In genomic region chr12:77767335-77767734, GRCh38 we compare ENCODE assay signal across 22 cellular contexts.
A peak's percentile ranks its signal among the peaks of the same experiment; 100 is the strongest.
DNase-seq lines count a peak whose midpoint lies in the region; ATAC-seq and TF ChIP-seq lines count a peak whose summit lies in the region.
"Had no signal": no experiment of that assay in that cellular context is flagged by ENCODE, and none has a peak within 500 bp of the region (broad histone marks: within the 10 kb centered on the region; RNA-seq: fewer than 3 reads in every experiment).

No MANE protein-coding gene starts in this region.

- DNase-seq in neuronal stem cell (ENCODE audit: low spot score) (no peak), upper lobe of right lung (no peak), cortex of kidney (lab: John Stamatoyannopoulos, UW) (no peak)
- DNase-seq in activated CD8-positive, alpha-beta memory T cell treated with anti-CD3 and anti-CD28 coated beads, Interleukin-2, amount 10 ng/mL, durations not matched to agents 7 days and 5 days: no peak
- DNase-seq: AML-193; Caco-2; Calu3; CD4-positive, alpha-beta T cell; DMS 273 treated with DMSO at 0.1 percent for 48 hours; DMS153; DMS79; DND-41; EL; GDM1 had no signal

- TF ChIP-seq POLR2A in gastroesophageal sphincter (IDR thresholded peaks at IDR 0.05): no peak

- CTCF ChIA-PET in activated CD8-positive, alpha-beta memory T cell treated with anti-CD3 and anti-CD28 coated beads, Interleukin-2, amount 10 ng/mL, durations not matched to agents 7 days and 5 days (lab: Charles Lee): no interaction called here

- no peak overlapping the region for H2BK120ac ChIP-seq in neuronal stem cell (ENCODE audit: low read depth, low read length)

- ATAC-seq in gastroesophageal sphincter (peak; percentile 39), upper lobe of right lung (peak; percentile 29)
- ATAC-seq in activated CD8-positive, alpha-beta memory T cell treated with anti-CD3 and anti-CD28 coated beads, Interleukin-2, amount 10 ng/mL, durations not matched to agents 7 days and 5 days: no peak
- ATAC-seq: A549; CD8-positive, alpha-beta T cell; GM12878 had no signal

- no peak for TF ChIP-seq EP300 in gastroesophageal sphincter (IDR thresholded peaks at IDR 0.05)

- no peak overlapping the region for H2AFZ ChIP-seq in neuronal stem cell (ENCODE audit: low read length)

- no peak overlapping the region for H3K4me2 ChIP-seq in neuronal stem cell (ENCODE audit: insufficient read depth, low read length, poor library complexity, severe bottlenecking)
- H3K4me2 ChIP-seq: A549; BLaER1 treated with 17β-estradiol and CSF1 and Interleukin-3, amounts not matched to agents 10 nM and 100 nM had no signal

- H3K27ac ChIP-seq in gastroesophageal sphincter: no peak overlapping the region
- H3K27ac ChIP-seq in neuronal stem cell (replicated peaks; ENCODE audit: low read length): no peak overlapping the region
- no peak overlapping the region for H3K27ac ChIP-seq in upper lobe of right lung
- H3K27ac ChIP-seq: 22Rv1; A549; BLaER1 treated with 17β-estradiol and CSF1 and Interleukin-3, amounts not matched to agents 10 nM and 100 nM; C4-2B had no signal

- H3K27me3 ChIP-seq in gastroesophageal sphincter: no peaks in the 10 kb centered on the region
- H3K27me3 ChIP-seq in neuronal stem cell (ENCODE audit: control insufficient read depth in 3 of 3, insufficient read depth in 3 of 3, low read depth in 1 of 3, low read length in 3 of 3): no peaks in the 10 kb centered on the region
- H3K27me3 ChIP-seq in upper lobe of right lung: no peaks in the 10 kb centered on the region
- H3K27me3 ChIP-seq: BLaER1 treated with 17β-estradiol and CSF1 and Interleukin-3, amounts not matched to agents 10 nM and 100 nM had no signal

- no peak overlapping the region for H3K27ac Mint-ChIP-seq in activated CD8-positive, alpha-beta memory T cell treated with anti-CD3 and anti-CD28 coated beads, Interleukin-2, amount 10 ng/mL, durations not matched to agents 7 days and 5 days
- H3K27ac Mint-ChIP-seq: B cell; CD4-positive, alpha-beta T cell; CD8-positive, alpha-beta T cell had no signal

- H3K4me1 ChIP-seq in gastroesophageal sphincter (no peaks in the 10 kb centered on the region), neuronal stem cell (ENCODE audit: control insufficient read depth in 2 of 2, insufficient read depth in 1 of 2, low read depth in 1 of 2, low read length in 2 of 2) (no peaks in the 10 kb centered on the region), upper lobe of right lung (peaks cover 4% of the 10 kb centered on the region)
- H3K4me1 ChIP-seq: A549, Caco-2 had no signal

- no peak overlapping the region for H2BK12ac ChIP-seq in neuronal stem cell (ENCODE audit: low read length)

- H3K9me3 Mint-ChIP-seq in activated CD8-positive, alpha-beta memory T cell treated with anti-CD3 and anti-CD28 coated beads, Interleukin-2, amount 10 ng/mL, durations not matched to agents 7 days and 5 days (ENCODE audit: low read depth): peaks cover 13% of the 10 kb centered on the region

- no peak overlapping the region for H2BK5ac ChIP-seq in neuronal stem cell (ENCODE audit: low read length)

- no peak overlapping the region for H4K91ac ChIP-seq in neuronal stem cell (ENCODE audit: low read depth, low read length, poor library complexity)

- H2BK15ac ChIP-seq in neuronal stem cell (ENCODE audit: low read length): no peak overlapping the region

- no peaks in the 10 kb centered on the region for H3K79me1 ChIP-seq in neuronal stem cell (ENCODE audit: low read depth, low read length)

- no peak overlapping the region for H3K4me3 Mint-ChIP-seq in activated CD8-positive, alpha-beta memory T cell treated with anti-CD3 and anti-CD28 coated beads, Interleukin-2, amount 10 ng/mL, durations not matched to agents 7 days and 5 days
- H3K4me3 Mint-ChIP-seq: B cell; CD4-positive, alpha-beta T cell; CD8-positive, alpha-beta T cell had no signal

- no peak overlapping the region for H3K9ac ChIP-seq in neuronal stem cell (ENCODE audit: low read depth, low read length, poor library complexity)
- H3K9ac ChIP-seq: BLaER1 treated with 17β-estradiol and CSF1 and Interleukin-3, amounts not matched to agents 10 nM and 100 nM had no signal

- no peak overlapping the region for H3K23ac ChIP-seq in neuronal stem cell (ENCODE audit: low read depth, low read length, poor library complexity)

- no peak overlapping the region for H3K4ac ChIP-seq in neuronal stem cell (ENCODE audit: low read length)

- H3K4me1 Mint-ChIP-seq in activated CD8-positive, alpha-beta memory T cell treated with anti-CD3 and anti-CD28 coated beads, Interleukin-2, amount 10 ng/mL, durations not matched to agents 7 days and 5 days: no peaks in the 10 kb centered on the region
- H3K4me1 Mint-ChIP-seq: B cell had no signal

- no peak overlapping the region for H3K4me3 ChIP-seq in gastroesophageal sphincter
- H3K4me3 ChIP-seq in neuronal stem cell (ENCODE audit: low read length in 2 of 2): no peak overlapping the region
- H3K4me3 ChIP-seq in upper lobe of right lung: no peak overlapping the region
- H3K4me3 ChIP-seq: A549, GM12878 had no signal

- H3K14ac ChIP-seq in neuronal stem cell (ENCODE audit: low read length): peak overlapping the region; percentile 56

- H3K9me3 ChIP-seq in gastroesophageal sphincter (no peaks in the 10 kb centered on the region), neuronal stem cell (replicated peaks in 1 of 2; ENCODE audit: control insufficient read depth in 2 of 2, insufficient read depth in 1 of 2, low read depth in 1 of 2, low read length in 2 of 2) (peaks cover 3 to 9% of the 10 kb centered on the region in 2 donors), upper lobe of right lung (no peaks in the 10 kb centered on the region)
- H3K9me3 ChIP-seq: A549 had no signal

- H4K8ac ChIP-seq in neuronal stem cell (ENCODE audit: low read depth, low read length): no peak overlapping the region

- no peak overlapping the region for H3K18ac ChIP-seq in neuronal stem cell (ENCODE audit: low read length)

- H3K36me3 ChIP-seq in gastroesophageal sphincter (no peaks in the 10 kb centered on the region), neuronal stem cell (replicated peaks in 1 of 2; ENCODE audit: control insufficient read depth in 2 of 2, insufficient read depth in 2 of 2, low read length in 2 of 2) (no peaks in the 10 kb centered on the region), upper lobe of right lung (no peaks in the 10 kb centered on the region)

- no peak for TF ChIP-seq CTCF in gastroesophageal sphincter (IDR thresholded peaks at IDR 0.05)
- no peak for TF ChIP-seq CTCF in upper lobe of right lung (IDR thresholded peaks at IDR 0.05)

- intact Hi-C loops in upper lobe of right lung (cut with DNase I): no loop called here

- H3K27me3 Mint-ChIP-seq in activated CD8-positive, alpha-beta memory T cell treated with anti-CD3 and anti-CD28 coated beads, Interleukin-2, amount 10 ng/mL, durations not matched to agents 7 days and 5 days: no peaks in the 10 kb centered on the region
- H3K27me3 Mint-ChIP-seq: B cell; CD4-positive, alpha-beta T cell had no signal

- no peaks in the 10 kb centered on the region for H3K36me3 Mint-ChIP-seq in activated CD8-positive, alpha-beta memory T cell treated with anti-CD3 and anti-CD28 coated beads, Interleukin-2, amount 10 ng/mL, durations not matched to agents 7 days and 5 days
- H3K36me3 Mint-ChIP-seq: CD8-positive, alpha-beta T cell had no signal

- no peak overlapping the region for H2AK5ac ChIP-seq in neuronal stem cell (ENCODE audit: low read depth, low read length)

- WGBS in gastroesophageal sphincter (ENCODE audit: low coverage in 1 of 2), 2 donors: no CpG with 5 or more reads among the region's 4 CpGs
- WGBS in neuronal stem cell (ENCODE audit: extremely low coverage in 2 of 2, insufficient read length in 2 of 2, insufficient replicate concordance in 1 of 2), 2 donors: no CpG with 5 or more reads among the region's 4 CpGs
